22 cellular contexts compared by ENCODE assay signal in genomic region chr18:42712065-42712464, GRCh38.
A peak's percentile ranks its signal among the peaks of the same experiment; 100 is the strongest.
DNase-seq lines count a peak whose midpoint lies in the region; ATAC-seq and TF ChIP-seq lines count a peak whose summit lies in the region.
"Had no signal": no experiment of that assay in that cellular context is flagged by ENCODE, and none has a peak within 500 bp of the region (broad histone marks: within the 10 kb centered on the region; RNA-seq: fewer than 3 reads in every experiment).

No MANE protein-coding gene starts in this region.

- 22% methylated on average over 1 of the region's 1 CpG for WGBS in SK-N-SH (ENCODE audit: low lambda C conversion rate)
- WGBS in mammary epithelial cell (ENCODE audit: low coverage, missing lambda C conversion rate) = 56% methylated on average over 1 of the region's 1 CpG

- H3K4me2 ChIP-seq in SK-N-SH (no peak overlapping the region), mammary epithelial cell (ENCODE audit: insufficient read depth, low read depth, low read length) (no peak overlapping the region)
- H3K4me2 ChIP-seq: BLaER1 had no signal

- no peak overlapping the region for H3K27ac Mint-ChIP-seq in stimulated activated memory B cell treated with anti-CD40 and anti-IgM and Interleukin-4, amounts not matched to agents 10 μg/mL and 1 μg/mL and 100 μg/mL, for 72 hours
- H3K27ac Mint-ChIP-seq: B cell; CD4-positive, CD25-positive, alpha-beta regulatory T cell; CD8-positive, alpha-beta T cell; HFFc6 had no signal

- H3K36me3 Mint-ChIP-seq in stimulated activated memory B cell treated with anti-CD40 and anti-IgM and Interleukin-4, amounts not matched to agents 10 μg/mL and 1 μg/mL and 100 μg/mL, for 72 hours = no peaks in the 10 kb centered on the region
- H3K36me3 Mint-ChIP-seq: CD4-positive, CD25-positive, alpha-beta regulatory T cell; CD8-positive, alpha-beta T cell had no signal

- TF ChIP-seq CTCF in SK-N-SH (IDR thresholded peaks at IDR 0.05) (no peak), dorsolateral prefrontal cortex (IDR thresholded peaks at IDR 0.05 in 54 of 56, conservative IDR thresholded peaks at IDR 0.05 in 2 of 56; ENCODE audit: low read depth in 1 of 56, partially characterized antibody in 56 of 56) (no peak), mammary epithelial cell (conservative IDR thresholded peaks at IDR 0.05 in 1 of 2, IDR thresholded peaks at IDR 0.05 in 1 of 2; ENCODE audit: extremely low read depth in 1 of 2, insufficient read depth in 1 of 2, low read depth in 1 of 2, low read length in 2 of 2) (no peak)

- no peak overlapping the region for H3K9ac ChIP-seq in SK-N-SH
- no peak overlapping the region for H3K9ac ChIP-seq in endocrine pancreas (ENCODE audit: control insufficient read depth, insufficient read depth, low read length)
- no peak overlapping the region for H3K9ac ChIP-seq in mammary epithelial cell (ENCODE audit: insufficient read depth, low read length)
- H3K9ac ChIP-seq: BLaER1, GM23248 had no signal

- no peaks in the 10 kb centered on the region for H3K27me3 Mint-ChIP-seq in stimulated activated memory B cell treated with anti-CD40 and anti-IgM and Interleukin-4, amounts not matched to agents 10 μg/mL and 1 μg/mL and 100 μg/mL, for 72 hours
- H3K27me3 Mint-ChIP-seq: B cell had no signal

- H3K36me3 ChIP-seq in SK-N-SH (replicated peaks in 1 of 2; ENCODE audit: control insufficient read depth in 1 of 2, insufficient read depth in 2 of 2, low read length in 1 of 2) = no peaks in the 10 kb centered on the region
- no peaks in the 10 kb centered on the region for H3K36me3 ChIP-seq in endocrine pancreas (ENCODE audit: control insufficient read depth, insufficient read depth, low read length)
- no peaks in the 10 kb centered on the region for H3K36me3 ChIP-seq in mammary epithelial cell (ENCODE audit: insufficient read depth, low read length)
- H3K36me3 ChIP-seq: BLaER1, HAP-1 had no signal

- intact Hi-C loops in dorsolateral prefrontal cortex (cut with DNase I) = no loop called here
- intact Hi-C loops in mammary epithelial cell (cut with micrococcal nuclease) = no loop called here

- no peak overlapping the region for H3K4me3 ChIP-seq in SK-N-SH (ENCODE audit: low read depth in 2 of 2, low read length in 1 of 2)
- peak overlapping the region; percentile 47 for H3K4me3 ChIP-seq in endocrine pancreas (ENCODE audit: control insufficient read depth, insufficient read depth, low read length)
- no peak overlapping the region for H3K4me3 ChIP-seq in dorsolateral prefrontal cortex
- no peak overlapping the region for H3K4me3 ChIP-seq in mammary epithelial cell (replicated peaks in 1 of 3; ENCODE audit: insufficient read depth in 1 of 3, low read depth in 2 of 3, low read length in 3 of 3)
- H3K4me3 ChIP-seq: BLaER1, GM12878, GM23248, HAP-1 had no signal

- no peaks in the 10 kb centered on the region for H3K9me3 Mint-ChIP-seq in stimulated activated memory B cell treated with anti-CD40 and anti-IgM and Interleukin-4, amounts not matched to agents 10 μg/mL and 1 μg/mL and 100 μg/mL, for 72 hours

- H3K9me3 ChIP-seq in SK-N-SH (no peaks in the 10 kb centered on the region), endocrine pancreas (ENCODE audit: control insufficient read depth, low read length) (no peaks in the 10 kb centered on the region), mammary epithelial cell (replicated peaks; ENCODE audit: insufficient read depth, low read length) (no peaks in the 10 kb centered on the region)
- H3K9me3 ChIP-seq: BLaER1, Caco-2, HAP-1 had no signal

- H3K4me1 ChIP-seq in SK-N-SH (ENCODE audit: control insufficient read depth in 1 of 2, insufficient read depth in 2 of 2, low read depth in 1 of 2, low read length in 1 of 2) = no peaks in the 10 kb centered on the region
- H3K4me1 ChIP-seq in endocrine pancreas (ENCODE audit: control insufficient read depth, insufficient read depth, low read length) = peaks cover 5% of the 10 kb centered on the region
- peaks cover 2% of the 10 kb centered on the region for H3K4me1 ChIP-seq in mammary epithelial cell (ENCODE audit: insufficient read depth, low read length)
- H3K4me1 ChIP-seq: BLaER1, Caco-2, HAP-1 had no signal

- no peak for TF ChIP-seq RAD21 in SK-N-SH (IDR thresholded peaks at IDR 0.05; ENCODE audit: low read length)

- no peaks in the 10 kb centered on the region for H3K4me1 Mint-ChIP-seq in stimulated activated memory B cell treated with anti-CD40 and anti-IgM and Interleukin-4, amounts not matched to agents 10 μg/mL and 1 μg/mL and 100 μg/mL, for 72 hours
- H3K4me1 Mint-ChIP-seq: B cell; CD4-positive, CD25-positive, alpha-beta regulatory T cell had no signal

- TF ChIP-seq EP300 in SK-N-SH (IDR thresholded peaks at IDR 0.05; ENCODE audit: borderline replicate concordance in 1 of 2, low read depth in 1 of 2, low read length in 1 of 2) = no peak

- H3K4me3 Mint-ChIP-seq in stimulated activated memory B cell treated with anti-CD40 and anti-IgM and Interleukin-4, amounts not matched to agents 10 μg/mL and 1 μg/mL and 100 μg/mL, for 72 hours = no peak overlapping the region
- H3K4me3 Mint-ChIP-seq: B cell; CD4-positive, CD25-positive, alpha-beta regulatory T cell; CD8-positive, alpha-beta T cell; HFFc6 had no signal

- no peaks in the 10 kb centered on the region for H3K9me2 ChIP-seq in SK-N-SH

- H3F3A ChIP-seq in SK-N-SH (replicated peaks; ENCODE audit: insufficient read depth) = no peaks in the 10 kb centered on the region

- ATAC-seq in SK-N-SH treated with all-trans-retinoic acid at 6 μM for 48 hours = no peak
- no peak for ATAC-seq in stimulated activated memory B cell treated with anti-CD40 and anti-IgM and Interleukin-4, amounts not matched to agents 10 μg/mL and 1 μg/mL and 100 μg/mL, for 72 hours
- ATAC-seq: CD8-positive, alpha-beta T cell; GM12878 had no signal

- no peaks in the 10 kb centered on the region for H3K79me2 ChIP-seq in SK-N-SH (ENCODE audit: insufficient read depth)
- H3K79me2 ChIP-seq in mammary epithelial cell (ENCODE audit: insufficient read depth, low read length) = no peaks in the 10 kb centered on the region

- CTCF ChIA-PET in SK-N-SH (lab: Yijun Ruan, JAX) = interaction anchor here (1.1 kb wide), 1 partner anchor 9 kb away, joined by 3 read pairs; no protein-coding TSS in a partner anchor
- CTCF ChIA-PET in mammary epithelial cell (lab: Charles Lee; ENCODE audit: low non-redundant PET) = no interaction called here

- dilution Hi-C loops in mammary epithelial cell (cut with HindIII; ENCODE audit: low sequenced_read_pairs) = no loop called here

- H3K27ac ChIP-seq in SK-N-SH (ENCODE audit: low read depth in 2 of 2, low read length in 1 of 2) (no peak overlapping the region), dorsolateral prefrontal cortex (no peak overlapping the region), mammary epithelial cell (ENCODE audit: insufficient read depth, low read depth, low read length) (no peak overlapping the region)
- H3K27ac ChIP-seq: 22Rv1, BLaER1, C4-2B, GM23248 had no signal

- H3K27me3 ChIP-seq in SK-N-SH (ENCODE audit: insufficient read depth) (no peaks in the 10 kb centered on the region), endocrine pancreas (ENCODE audit: control insufficient read depth, insufficient read depth, low read length) (no peaks in the 10 kb centered on the region), dorsolateral prefrontal cortex (no peaks in the 10 kb centered on the region), mammary epithelial cell (ENCODE audit: insufficient read depth, low read length) (no peaks in the 10 kb centered on the region)
- H3K27me3 ChIP-seq: BLaER1 had no signal

- H4K20me1 ChIP-seq in SK-N-SH (ENCODE audit: insufficient read depth) = no peaks in the 10 kb centered on the region
- H4K20me1 ChIP-seq in mammary epithelial cell (ENCODE audit: insufficient read depth, low read length) = no peaks in the 10 kb centered on the region
- H4K20me1 ChIP-seq: BLaER1 had no signal

- no peak overlapping the region for H2AFZ ChIP-seq in SK-N-SH (ENCODE audit: low read depth)
- H2AFZ ChIP-seq in mammary epithelial cell (ENCODE audit: low read depth, low read length) = no peak overlapping the region
- H2AFZ ChIP-seq: GM23248 had no signal

- DNase-seq in SK-N-SH = no peak
- DNase-seq in OCI-M1 (lab: John Stamatoyannopoulos, UW) = peak; percentile 8
- DNase-seq in dorsolateral prefrontal cortex = no peak
- DNase-seq in mammary epithelial cell = no peak
- DNase-seq: Caco-2; CD4-positive, CD25-positive, alpha-beta regulatory T cell; CD8-positive, alpha-beta T cell; DMS 273 treated with DMSO at 0.1 percent for 48 hours; DMS79; EL; GDM1; GM23248; HFFc6 had no signal

- BruUV-seq in mammary epithelial cell (replicated peaks; lab: Mats Ljungman, UMichigan) = no TSS peak

- POLR2A ChIA-PET in SK-N-SH (lab: Yijun Ruan, JAX) = no interaction called here

- in situ Hi-C loops in mammary epithelial cell (cut with MboI; ENCODE audit: low sequenced_read_pairs in 2 of 2) = no loop called here

TF ChIP-seq in SK-N-SH treated with all-trans-retinoic acid at 6 μM for 48 hours, 23 proteins besides CTCF, POLR2A, EP300 and RAD21:
- TF ChIP-seq ISL1 (CRISPR knock-in tag; IDR thresholded peaks at IDR 0.05) (peak; percentile 50), RARB (CRISPR knock-in tag; IDR thresholded peaks at IDR 0.05) (no peak), ZC3H10 (CRISPR knock-in tag; IDR thresholded peaks at IDR 0.05) (no peak), TOX (CRISPR knock-in tag; IDR thresholded peaks at IDR 0.05; ENCODE audit: borderline replicate concordance) (no peak), PPARA (CRISPR knock-in tag; IDR thresholded peaks at IDR 0.05; ENCODE audit: borderline replicate concordance) (no peak), ZNF565 (CRISPR knock-in tag; conservative IDR thresholded peaks at IDR 0.05; ENCODE audit: low read depth) (no peak)

TF ChIP-seq in SK-N-SH, 30 proteins besides CTCF, POLR2A, EP300 and RAD21:
- TF ChIP-seq CHD2 (IDR thresholded peaks at IDR 0.05; ENCODE audit: low read length, partially characterized antibody) = no peak
- TF ChIP-seq, protein P1, sequence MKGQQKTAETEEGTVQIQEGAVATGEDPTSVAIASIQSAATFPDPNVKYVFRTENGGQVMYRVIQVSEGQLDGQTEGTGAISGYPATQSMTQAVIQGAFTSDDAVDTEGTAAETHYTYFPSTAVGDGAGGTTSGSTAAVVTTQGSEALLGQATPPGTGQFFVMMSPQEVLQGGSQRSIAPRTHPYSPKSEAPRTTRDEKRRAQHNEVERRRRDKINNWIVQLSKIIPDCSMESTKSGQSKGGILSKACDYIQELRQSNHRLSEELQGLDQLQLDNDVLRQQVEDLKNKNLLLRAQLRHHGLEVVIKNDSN (IDR thresholded peaks at IDR 0.05; ENCODE audit: borderline replicate concordance, low read depth) = no peak
- TF ChIP-seq TEAD4 (IDR thresholded peaks at IDR 0.05; ENCODE audit: borderline replicate concordance, insufficient read depth) = no peak
- TF ChIP-seq SIN3A (IDR thresholded peaks at IDR 0.05; ENCODE audit: borderline replicate concordance, low read depth, low read length) = no peak
- TF ChIP-seq MXI1 (IDR thresholded peaks at IDR 0.05; ENCODE audit: low read depth, low read length) = no peak
- no peak for TF ChIP-seq ELF1 (IDR thresholded peaks at IDR 0.05)
- no peak for TF ChIP-seq POLR2AphosphoS5 (IDR thresholded peaks at IDR 0.05; ENCODE audit: low read depth, low read length)
